1 cellular context compared by ENCODE assay signal in the genomic region with DNA sequence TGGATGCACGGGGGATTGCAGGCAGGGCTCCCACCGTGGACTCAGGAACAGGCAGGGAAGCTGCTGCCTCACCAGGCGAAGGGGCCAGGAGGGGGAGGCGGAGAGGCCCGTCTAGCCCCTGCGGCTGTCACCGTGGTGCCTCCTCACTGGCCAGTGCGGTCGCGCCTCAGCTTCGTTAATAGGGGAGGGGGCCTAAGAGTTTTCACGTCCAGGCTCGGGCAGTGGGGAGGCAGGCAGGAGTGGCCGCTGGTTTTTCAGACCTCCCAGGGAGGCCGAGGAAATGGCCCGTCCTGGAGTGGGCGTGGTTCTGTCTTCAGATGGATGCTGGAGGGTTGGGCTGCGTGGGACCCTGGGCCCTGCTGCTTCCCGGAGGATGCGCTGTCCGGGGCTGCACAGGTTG.
TF ChIP-seq lines count a peak whose summit lies in the region.

No MANE protein-coding gene starts in this region.

TF ChIP-seq in H1, 55 proteins besides CTCF, POLR2A, EP300 and RAD21 (continued from another document):
- TF ChIP-seq CTBP2 (IDR thresholded peaks at IDR 0.05; ENCODE audit: borderline replicate concordance, insufficient read depth, insufficient read length, low read length) (no peak), POU5F1 (IDR thresholded peaks at IDR 0.05; ENCODE audit: low read depth, low read length) (no peak), KDM1A (IDR thresholded peaks at IDR 0.05; ENCODE audit: borderline replicate concordance, low read length) (no peak), PHF8 (conservative IDR thresholded peaks at IDR 0.05; ENCODE audit: low read depth, low read length) (no peak)
TF ChIP-seq in H1: peak in this region for 0.
